Comparison of ENCODE assay signal across 1 cellular context in the genomic region with DNA sequence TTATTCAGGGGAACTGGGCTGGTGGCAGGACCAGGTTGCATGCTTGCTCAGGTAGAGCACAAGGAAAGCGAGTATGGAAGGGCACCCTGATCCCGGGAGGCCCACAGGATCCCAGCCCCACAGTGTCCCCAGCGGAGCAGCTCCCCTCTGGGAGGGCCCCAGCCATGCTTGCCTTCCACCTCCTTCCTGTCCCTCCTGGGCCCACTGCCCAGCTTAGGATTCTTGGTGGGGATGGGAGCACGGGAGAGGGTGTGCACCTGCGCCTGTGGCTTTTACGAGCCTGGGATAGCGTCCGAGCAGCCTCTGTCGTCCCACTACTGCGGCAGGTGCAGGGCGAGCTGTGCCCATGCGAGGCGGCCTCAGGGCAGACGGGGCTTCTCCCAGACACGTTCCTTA.
TF ChIP-seq lines count a peak whose summit lies in the region.

No MANE protein-coding gene starts in this region.

TF ChIP-seq in GM23338, 12 proteins besides CTCF, POLR2A, EP300 and RAD21 (continued from another document):
- TF ChIP-seq EZH2phosphoT487 (IDR thresholded peaks at IDR 0.05; ENCODE audit: unreplicated experiment) (no peak), POLR2AphosphoS5 (IDR thresholded peaks at IDR 0.05; ENCODE audit: low read depth) (no peak), ZNF331 (CRISPR knock-in tag; IDR thresholded peaks at IDR 0.05; ENCODE audit: low read depth) (no peak), EZH2 (IDR thresholded peaks at IDR 0.05; ENCODE audit: low read depth, unreplicated experiment) (no peak), NANOG (IDR thresholded peaks at IDR 0.05; ENCODE audit: borderline replicate concordance) (no peak), ZNF114 (CRISPR knock-in tag; IDR thresholded peaks at IDR 0.05) (no peak), STAT1 (IDR thresholded peaks at IDR 0.05; ENCODE audit: unreplicated experiment) (no peak), JUNB (IDR thresholded peaks at IDR 0.05; ENCODE audit: unreplicated experiment) (no peak)
- TF ChIP-seq, protein P1, sequence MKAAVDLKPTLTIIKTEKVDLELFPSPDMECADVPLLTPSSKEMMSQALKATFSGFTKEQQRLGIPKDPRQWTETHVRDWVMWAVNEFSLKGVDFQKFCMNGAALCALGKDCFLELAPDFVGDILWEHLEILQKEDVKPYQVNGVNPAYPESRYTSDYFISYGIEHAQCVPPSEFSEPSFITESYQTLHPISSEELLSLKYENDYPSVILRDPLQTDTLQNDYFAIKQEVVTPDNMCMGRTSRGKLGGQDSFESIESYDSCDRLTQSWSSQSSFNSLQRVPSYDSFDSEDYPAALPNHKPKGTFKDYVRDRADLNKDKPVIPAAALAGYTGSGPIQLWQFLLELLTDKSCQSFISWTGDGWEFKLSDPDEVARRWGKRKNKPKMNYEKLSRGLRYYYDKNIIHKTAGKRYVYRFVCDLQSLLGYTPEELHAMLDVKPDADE (IDR thresholded peaks at IDR 0.05) = no peak
- TF ChIP-seq, protein P2, sequence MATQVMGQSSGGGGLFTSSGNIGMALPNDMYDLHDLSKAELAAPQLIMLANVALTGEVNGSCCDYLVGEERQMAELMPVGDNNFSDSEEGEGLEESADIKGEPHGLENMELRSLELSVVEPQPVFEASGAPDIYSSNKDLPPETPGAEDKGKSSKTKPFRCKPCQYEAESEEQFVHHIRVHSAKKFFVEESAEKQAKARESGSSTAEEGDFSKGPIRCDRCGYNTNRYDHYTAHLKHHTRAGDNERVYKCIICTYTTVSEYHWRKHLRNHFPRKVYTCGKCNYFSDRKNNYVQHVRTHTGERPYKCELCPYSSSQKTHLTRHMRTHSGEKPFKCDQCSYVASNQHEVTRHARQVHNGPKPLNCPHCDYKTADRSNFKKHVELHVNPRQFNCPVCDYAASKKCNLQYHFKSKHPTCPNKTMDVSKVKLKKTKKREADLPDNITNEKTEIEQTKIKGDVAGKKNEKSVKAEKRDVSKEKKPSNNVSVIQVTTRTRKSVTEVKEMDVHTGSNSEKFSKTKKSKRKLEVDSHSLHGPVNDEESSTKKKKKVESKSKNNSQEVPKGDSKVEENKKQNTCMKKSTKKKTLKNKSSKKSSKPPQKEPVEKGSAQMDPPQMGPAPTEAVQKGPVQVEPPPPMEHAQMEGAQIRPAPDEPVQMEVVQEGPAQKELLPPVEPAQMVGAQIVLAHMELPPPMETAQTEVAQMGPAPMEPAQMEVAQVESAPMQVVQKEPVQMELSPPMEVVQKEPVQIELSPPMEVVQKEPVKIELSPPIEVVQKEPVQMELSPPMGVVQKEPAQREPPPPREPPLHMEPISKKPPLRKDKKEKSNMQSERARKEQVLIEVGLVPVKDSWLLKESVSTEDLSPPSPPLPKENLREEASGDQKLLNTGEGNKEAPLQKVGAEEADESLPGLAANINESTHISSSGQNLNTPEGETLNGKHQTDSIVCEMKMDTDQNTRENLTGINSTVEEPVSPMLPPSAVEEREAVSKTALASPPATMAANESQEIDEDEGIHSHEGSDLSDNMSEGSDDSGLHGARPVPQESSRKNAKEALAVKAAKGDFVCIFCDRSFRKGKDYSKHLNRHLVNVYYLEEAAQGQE (IDR thresholded peaks at IDR 0.05; ENCODE audit: unreplicated experiment) = no peak
